15 cellular contexts compared by ENCODE assay signal in genomic region chr3:186998937-186999368, GRCh38.
DNase-seq lines count a peak whose midpoint lies in the region; ATAC-seq and TF ChIP-seq lines count a peak whose summit lies in the region.
"Had no signal": no experiment of that assay in that cellular context is flagged by ENCODE, and none has a peak within 500 bp of the region (broad histone marks: within the 10 kb centered on the region; RNA-seq: fewer than 3 reads in every experiment).

No MANE protein-coding gene starts in this region.

- no TSS peak for BruUV-seq in IMR-90 (replicated peaks; lab: Mats Ljungman, UMichigan)

- H2AFZ ChIP-seq in IMR-90 (replicated peaks; ENCODE audit: low read length, poor library complexity): no peak overlapping the region

- H2BK15ac ChIP-seq in IMR-90 (ENCODE audit: low read depth, low read length): no peak overlapping the region

- peaks cover 43% of the 10 kb centered on the region for H3K4me1 Mint-ChIP-seq in T-helper 17 cell

- H2AK5ac ChIP-seq in IMR-90 (ENCODE audit: low read depth, low read length): peak overlapping the region; percentile 64; the same call in 1 of the 2 replicates

- no peak overlapping the region for H2AK9ac ChIP-seq in IMR-90 (replicated peaks; ENCODE audit: low read depth, low read length, poor library complexity)

- H3K27me3 ChIP-seq in IMR-90 (ENCODE audit: control insufficient read depth, insufficient read depth, low read length): no peaks in the 10 kb centered on the region
- H3K27me3 ChIP-seq: brain microvascular endothelial cell, ovary had no signal

- H3K36me3 ChIP-seq in IMR-90 (ENCODE audit: control insufficient read depth, insufficient read depth, low read length): no peaks in the 10 kb centered on the region
- H3K36me3 ChIP-seq: brain microvascular endothelial cell, ovary had no signal

- dilution Hi-C loops in IMR-90 (cut with HindIII; ENCODE audit: low sequenced_read_pairs, unreplicated experiment): no loop called here

- no peaks in the 10 kb centered on the region; the same call in 1 of the 2 replicates for H3K9me1 ChIP-seq in IMR-90 (ENCODE audit: insufficient read depth, low read length)

- in situ Hi-C loops in IMR-90 (cut with MboI; ENCODE audit: low sequenced_read_pairs) (no loop called here), G401 (cut with HindIII; ENCODE audit: low sequenced_read_pairs) (no loop called here)

- no peaks in the 10 kb centered on the region for H3K27me3 Mint-ChIP-seq in T-helper 17 cell

- no peak for TF ChIP-seq POLR2A in IMR-90 (IDR thresholded peaks at IDR 0.05; ENCODE audit: low read depth, low read length)

- TF ChIP-seq CTCF in IMR-90 (conservative IDR thresholded peaks at IDR 0.05; ENCODE audit: low read depth, low read length): no peak

- WGBS in IMR-90 (ENCODE audit: extremely low coverage in 2 of 2, insufficient read length in 1 of 2), 2 experiments: 100% methylated on average over 4 of the region's 9 CpGs; no CpG with 5 or more reads in 1 of the 2 experiments

- no peaks in the 10 kb centered on the region for H4K20me1 ChIP-seq in IMR-90 (ENCODE audit: insufficient read depth, low read length)

- H3K18ac ChIP-seq in IMR-90 (ENCODE audit: low read depth, low read length): no peak overlapping the region

- H4K8ac ChIP-seq in IMR-90 (ENCODE audit: low read depth in 2 of 2, low read length in 2 of 2): no peak overlapping the region

- no peak overlapping the region for H4K5ac ChIP-seq in IMR-90 (ENCODE audit: low read depth, low read length)

- POLR2A ChIA-PET in IMR-90 (lab: Charles Lee; ENCODE audit: unreplicated experiment): no interaction called here

- 0 out of 2 replicates have a peak overlapping the region, but pooled peaks have one; percentile 20 for H3K4ac ChIP-seq in IMR-90 (ENCODE audit: low read depth, low read length)

- 0 out of 2 replicates have a peak, but pooled peaks cover 2% of the 10 kb centered on the region for H3K4me1 ChIP-seq in IMR-90 (ENCODE audit: control insufficient read depth, insufficient read depth, low read length)

- H3K9me3 ChIP-seq in IMR-90 (ENCODE audit: control insufficient read depth, insufficient read depth, low read length) (no peaks in the 10 kb centered on the region), T-helper 17 cell (ENCODE audit: control insufficient read depth, low read length, poor library complexity, severe bottlenecking) (no peaks in the 10 kb centered on the region)
- H3K9me3 ChIP-seq: ovary had no signal

- intact Hi-C loops in IMR-90 (cut with micrococcal nuclease): no loop called here

- H3K9ac ChIP-seq in IMR-90 (ENCODE audit: low read depth, low read length): no peak overlapping the region

- H3K4me3 Mint-ChIP-seq in T-helper 17 cell: no peak overlapping the region
- H3K4me3 Mint-ChIP-seq: mesothelial cell of epicardium had no signal

- H3K4me3 ChIP-seq in IMR-90 (ENCODE audit: insufficient read depth, low read depth, low read length): no peak overlapping the region
- H3K4me3 ChIP-seq: ovary, skin epidermis had no signal

- no peak overlapping the region for H3K56ac ChIP-seq in IMR-90 (ENCODE audit: extremely low read depth, insufficient read depth, low read length)

- DNase-seq in ELF-1 (ENCODE audit: low read depth, low spot score) (peak; percentile 97), IMR-90 (no peak), T-helper 17 cell (no peak), iPS-NIHi7 (ENCODE audit: extremely low spot score) (peak; percentile 83), C1 segment of cervical spinal cord (lab: John Stamatoyannopoulos, UW) (no peak), G401 (ENCODE audit: low spot score) (no peak)
- no peak for DNase-seq in stimulated activated CD4-positive, alpha-beta T cell treated with anti-CD3 and anti-CD28 coated beads, Interleukin-1b, Interleukin-23, amount 100 ng/mL, for 48 hours
- no peak for DNase-seq in activated CD4-positive, CD25-positive, alpha-beta regulatory T cell (lab: John Stamatoyannopoulos, UW)
- DNase-seq: activated CD4-positive, alpha-beta T cell treated with anti-CD3 and anti-CD28 coated beads for 1 hour; activated naive CD4-positive, alpha-beta T cell treated with anti-CD3 and anti-CD28 coated beads, Interleukin-2, amount 50 U/mL, for 16 hours; brain microvascular endothelial cell; NCI-H446; ovary had no signal

- ATAC-seq in IMR-90 (ENCODE audit: low read depth): no peak
- no peak for ATAC-seq in T-helper 17 cell

- no peak overlapping the region; the same call in 1 of the 2 replicates for H2BK120ac ChIP-seq in IMR-90 (ENCODE audit: low read depth, low read length)

- H3K27ac Mint-ChIP-seq in T-helper 17 cell: peak overlapping the region; percentile 91
- H3K27ac Mint-ChIP-seq: mesothelial cell of epicardium had no signal

- no peak overlapping the region for H3K27ac ChIP-seq in IMR-90 (ENCODE audit: insufficient read depth, low read length)
- H3K27ac ChIP-seq: ovary had no signal

- H4K91ac ChIP-seq in IMR-90 (ENCODE audit: insufficient read depth, low read depth, low read length): no peak overlapping the region

- H3K23ac ChIP-seq in IMR-90 (ENCODE audit: low read depth, low read length): no peak overlapping the region

- H2BK5ac ChIP-seq in IMR-90 (ENCODE audit: low read depth, low read length, poor library complexity, severe bottlenecking): no peak overlapping the region

- no peaks in the 10 kb centered on the region for H3K79me1 ChIP-seq in IMR-90 (ENCODE audit: low read depth in 1 of 2, low read length in 2 of 2)

- H3K36me3 Mint-ChIP-seq in T-helper 17 cell (ENCODE audit: low read depth): peaks cover 2% of the 10 kb centered on the region

- no peak for TF ChIP-seq RAD21 in IMR-90 (IDR thresholded peaks at IDR 0.05; ENCODE audit: low read length)

- H3K14ac ChIP-seq in IMR-90 (replicated peaks; ENCODE audit: low read depth, low read length): no peak overlapping the region

- H3K4me2 ChIP-seq in IMR-90 (ENCODE audit: low read depth, low read length): no peak overlapping the region

- H2BK20ac ChIP-seq in IMR-90 (ENCODE audit: low read depth, low read length): peak overlapping the region; percentile 46; the same call in 1 of the 2 replicates

- CTCF ChIA-PET in IMR-90 (lab: Yijun Ruan, JAX): no interaction called here

TF ChIP-seq in IMR-90, 13 proteins besides CTCF, POLR2A, EP300 and RAD21:
- no peak for TF ChIP-seq SMC3 (IDR thresholded peaks at IDR 0.05; ENCODE audit: low read depth, low read length)
- no peak for TF ChIP-seq BHLHE40 (IDR thresholded peaks at IDR 0.05; ENCODE audit: low read depth, low read length)
- TF ChIP-seq MAZ (IDR thresholded peaks at IDR 0.05; ENCODE audit: borderline replicate concordance, low read depth, low read length): no peak
- TF ChIP-seq RFX5 (IDR thresholded peaks at IDR 0.05; ENCODE audit: low read depth, low read length): no peak
- no peak for TF ChIP-seq MAFK (IDR thresholded peaks at IDR 0.05; ENCODE audit: low read depth, low read length)
- TF ChIP-seq MXI1 (IDR thresholded peaks at IDR 0.05; ENCODE audit: borderline replicate concordance, low read depth, low read length): no peak
- TF ChIP-seq CHD1 (IDR thresholded peaks at IDR 0.05; ENCODE audit: low read depth, low read length): no peak

Comparison
In these comparisons a context has a peak if more than half of its experiments do, and no peak if none do; other contexts are left out.
1. DNase-seq: peak in ELF-1 (single experiment) and iPS-NIHi7 (single experiment); none in IMR-90 (single experiment), T-helper 17 cell (0 of 3), stimulated activated CD4-positive, alpha-beta T cell treated with anti-CD3 and anti-CD28 coated beads, Interleukin-1b, Interleukin-23, amount 100 ng/mL, for 48 hours (single experiment), C1 segment of cervical spinal cord (0 of 14), G401 (single experiment) and activated CD4-positive, CD25-positive, alpha-beta regulatory T cell (0 of 4).